9 cellular contexts compared by ENCODE assay signal in genomic region chr1:156055649-156056048, GRCh38. TPM values are rescaled to one million over a fixed set of nuclear protein-coding genes. Genes with fewer than 3 reads are reported as not detected.
DNase-seq lines count a peak whose midpoint lies in the region; TF ChIP-seq lines count a peak whose summit lies in the region.
"Had no signal": no experiment of that assay in that cellular context is flagged by ENCODE, and none has a peak within 500 bp of the region (broad histone marks: within the 10 kb centered on the region; RNA-seq: fewer than 3 reads in every experiment).

No MANE protein-coding gene starts in this region.

- peak overlapping the region; percentile 99 for H3K27ac Mint-ChIP-seq in mesothelial cell of epicardium

- H3K9me3 ChIP-seq in AG04450 (ENCODE audit: control insufficient read depth, insufficient read depth, low read length): peaks cover 3% of the 10 kb centered on the region; the same call in 1 of the 2 replicates

- H3K27me3 ChIP-seq in AG04450 (ENCODE audit: control insufficient read depth, insufficient read depth, low read length): no peaks in the 10 kb centered on the region

- no peaks in the 10 kb centered on the region for H3K36me3 Mint-ChIP-seq in mesothelial cell of epicardium

- no peaks in the 10 kb centered on the region for H3K27me3 Mint-ChIP-seq in mesothelial cell of epicardium (ENCODE audit: low read depth)

- peak overlapping the region; percentile 98 for H3K4me3 ChIP-seq in AG04450 (ENCODE audit: low read depth, low read length)
- peak overlapping the region; percentile 60 for H3K4me3 ChIP-seq in astrocyte of the spinal cord (ENCODE audit: low read depth, low read length)

- H3K27ac ChIP-seq in AG04450 (ENCODE audit: low read depth, low read length): no peak overlapping the region

- no peak for TF ChIP-seq CTCF in AG04450 (IDR thresholded peaks at IDR 0.05; ENCODE audit: low read depth, low read length)
- no peak for TF ChIP-seq CTCF in astrocyte of the spinal cord (IDR thresholded peaks at IDR 0.05; ENCODE audit: low read depth, low read length)
- no peak for TF ChIP-seq CTCF in mesothelial cell of epicardium (IDR thresholded peaks at IDR 0.05; ENCODE audit: unreplicated experiment)

- in situ Hi-C loops in KBM-7 (cut with MboI; ENCODE audit: low pct_unique_long_range_greater_than_20kb, low sequenced_read_pairs): no loop called here
- in situ Hi-C loops in astrocyte of the spinal cord (cut with HindIII; ENCODE audit: low sequenced_read_pairs): no loop called here

- peaks cover 21% of the 10 kb centered on the region for H3K4me1 Mint-ChIP-seq in mesothelial cell of epicardium

- peak overlapping the region; percentile 96 for H3K4me3 Mint-ChIP-seq in mesothelial cell of epicardium

- POLR2A ChIA-PET in AG04450 (lab: Yijun Ruan, JAX): no interaction called here

- no peaks in the 10 kb centered on the region for H3K9me3 Mint-ChIP-seq in mesothelial cell of epicardium

- no peak for DNase-seq in AG04450 (ENCODE audit: low read depth, low spot score)
- peak; percentile 66 for DNase-seq in KBM-7
- no peak for DNase-seq in astrocyte of the spinal cord (ENCODE audit: low read depth, low spot score)
- DNase-seq in mesothelial cell of epicardium (ENCODE audit: low spot score in 2 of 2, unreplicated experiment in 2 of 2): no peak
- no peak for DNase-seq in DMS153 (lab: John Stamatoyannopoulos, UW)
- no peak for DNase-seq in NCI-H146 treated with DMSO at 0.1 percent for 48 hours (lab: John Stamatoyannopoulos, UW; ENCODE audit: unreplicated experiment)
- DNase-seq in NCI-H748 (lab: John Stamatoyannopoulos, UW; ENCODE audit: unreplicated experiment): no peak
- DNase-seq in stimulated activated CD4-positive, alpha-beta T cell treated with anti-CD3 and anti-CD28 coated beads, Interleukin-1b, Interleukin-23, amount 100 ng/mL, for 48 hours: no peak
- DNase-seq: NCI-H82 had no signal

- CTCF ChIA-PET in AG04450 (lab: Charles Lee): no interaction called here

RNA-seq across cellular contexts. Expression of gene LAMTOR2, which starts 1.1 kb away (rescaled TPM):
- polyA plus RNA-seq in AG04450 (2011; rRNA removed): 42.4 and 60.4 TPM in 2 replicates
- polyA minus RNA-seq in AG04450 (2011; rRNA and poly(A)+ RNA removed): 28.4 and 35.7 TPM in 2 replicates
- 39.2 to 43.4 TPM (median 39.5 TPM) in 3 replicates for total RNA-seq in mesothelial cell of epicardium

RNA-seq across cellular contexts. Expression of gene UBQLN4, which starts 2.1 kb away (rescaled TPM):
- 22.7 and 23.2 TPM in 2 replicates for polyA plus RNA-seq in AG04450 (2011; rRNA removed)
- polyA minus RNA-seq in AG04450 (2011; rRNA and poly(A)+ RNA removed): 27.8 and 37.7 TPM in 2 replicates
- 61.2 to 66.7 TPM (median 61.9 TPM) in 3 replicates for total RNA-seq in mesothelial cell of epicardium

RNA-seq across cellular contexts. Expression of gene RAB25, which starts 5.3 kb away (rescaled TPM):
- polyA plus RNA-seq in AG04450 (2011; rRNA removed): not detected in 2 replicates
- polyA minus RNA-seq in AG04450 (2011; rRNA and poly(A)+ RNA removed): not detected in 2 replicates
- total RNA-seq in mesothelial cell of epicardium: 51.1 to 52.6 TPM (median 51.2 TPM) in 3 replicates

RNA-seq across cellular contexts. Expression of gene MEX3A, which starts 26.6 kb away (rescaled TPM):
- 11.8 and 14.6 TPM in 2 replicates for polyA plus RNA-seq in AG04450 (2011; rRNA removed)
- 13.9 and 14.3 TPM in 2 replicates for polyA minus RNA-seq in AG04450 (2011; rRNA and poly(A)+ RNA removed)
- total RNA-seq in mesothelial cell of epicardium: 107 to 112 TPM (median 112 TPM) in 3 replicates

RNA-seq across cellular contexts. Expression of gene SSR2, which starts 34.9 kb away (rescaled TPM):
- polyA plus RNA-seq in AG04450 (2011; rRNA removed): 867 and 961 TPM in 2 replicates
- 384 and 431 TPM in 2 replicates for polyA minus RNA-seq in AG04450 (2011; rRNA and poly(A)+ RNA removed)
- total RNA-seq in mesothelial cell of epicardium: 282 to 298 TPM (median 297 TPM) in 3 replicates
